ENCODE assay signal across 22 cellular contexts in genomic region chrX:150185766-150186165, GRCh38.
"Had no signal": no experiment of that assay in that cellular context is flagged by ENCODE, and none has a peak within 500 bp of the region (broad histone marks: within the 10 kb centered on the region; RNA-seq: fewer than 3 reads in every experiment).

No MANE protein-coding gene starts in this region.

- H3K4me3 ChIP-seq: K562, SJSA1, SK-N-MC had no signal

- FAIRE-seq: HTR-8/SVneo, K562, RCC 7860 had no signal

- H3K9me3 Mint-ChIP-seq: IgD-negative memory B cell had no signal

- H3K36me3 ChIP-seq: SJSA1 had no signal

- H3K27ac ChIP-seq: HL-60, KMS-11, SJSA1, SK-N-MC had no signal

- H3K27me3 ChIP-seq: SJSA1 had no signal

- H3K9ac ChIP-seq: KMS-11 had no signal

- DNase-seq: Kasumi-1, MM.1S, NCI-H1092 treated with DMSO at 0.1 percent for 48 hours, NCI-H1436, NCI-H187, NCI-H2029, NCI-H2171 treated with DMSO at 0.1 percent for 48 hours, NCI-H345, NCI-H524 treated with DMSO at 0.1 percent for 48 hours, NCI-H69, NCI-H774, Right ventricle myocardium superior, RPMI8226, SIG-M5 had no signal

- H3K9me3 ChIP-seq: SJSA1 had no signal

- H3K27ac Mint-ChIP-seq: IgD-negative memory B cell had no signal

- H3K4me2 ChIP-seq: KMS-11 had no signal
